8 cellular contexts compared by ENCODE assay signal in the genomic region with DNA sequence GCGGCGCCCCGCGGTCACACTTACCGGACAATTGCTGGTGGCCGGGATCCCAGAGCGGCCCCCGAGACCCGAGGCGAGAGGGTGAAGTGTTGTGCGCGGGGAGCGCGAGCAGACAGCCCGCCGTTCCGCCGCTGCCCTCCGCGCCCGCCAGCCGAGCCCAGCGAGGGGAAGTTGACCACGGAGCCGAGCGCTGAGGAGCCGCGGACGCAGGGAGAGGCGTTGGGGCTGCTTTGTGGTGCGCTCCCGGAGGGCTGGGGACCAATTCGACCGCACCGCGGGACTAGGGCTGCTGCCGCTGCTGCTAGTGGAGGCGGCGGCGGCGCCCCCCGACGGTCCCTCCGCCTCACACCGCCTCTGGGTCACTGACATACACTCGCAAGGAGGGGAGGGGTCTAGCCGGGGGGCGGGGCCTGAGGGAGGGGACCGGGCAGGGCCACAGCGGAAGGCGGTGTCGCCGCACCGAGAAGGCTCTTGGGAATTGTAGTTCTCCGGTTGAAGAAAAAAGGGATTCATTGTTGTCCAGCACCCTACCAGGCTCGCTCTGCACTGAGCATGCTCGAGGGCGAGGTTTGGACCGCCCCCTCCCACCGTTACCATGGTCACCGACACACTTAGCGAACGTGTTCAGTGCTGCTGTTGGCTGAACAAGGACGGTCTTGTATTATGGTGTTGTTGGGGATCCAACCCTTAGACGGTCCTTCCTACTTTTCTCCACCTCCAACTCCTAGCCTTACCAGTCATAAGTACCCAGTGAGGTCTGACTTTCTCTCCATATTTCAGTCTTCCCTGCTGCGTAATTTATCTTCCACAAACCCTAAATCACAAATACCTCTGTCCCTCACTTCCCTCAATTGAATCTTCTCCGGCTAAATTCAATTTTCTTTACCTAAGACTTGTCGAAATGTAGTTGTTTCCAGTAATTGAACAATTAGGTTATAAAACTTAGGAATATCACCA. TPM values are rescaled to one million over a fixed set of nuclear protein-coding genes. Genes with fewer than 3 reads are reported as not detected.
DNase-seq lines count a peak whose midpoint lies in the region; ATAC-seq and TF ChIP-seq lines count a peak whose summit lies in the region.

A gene with protein sequence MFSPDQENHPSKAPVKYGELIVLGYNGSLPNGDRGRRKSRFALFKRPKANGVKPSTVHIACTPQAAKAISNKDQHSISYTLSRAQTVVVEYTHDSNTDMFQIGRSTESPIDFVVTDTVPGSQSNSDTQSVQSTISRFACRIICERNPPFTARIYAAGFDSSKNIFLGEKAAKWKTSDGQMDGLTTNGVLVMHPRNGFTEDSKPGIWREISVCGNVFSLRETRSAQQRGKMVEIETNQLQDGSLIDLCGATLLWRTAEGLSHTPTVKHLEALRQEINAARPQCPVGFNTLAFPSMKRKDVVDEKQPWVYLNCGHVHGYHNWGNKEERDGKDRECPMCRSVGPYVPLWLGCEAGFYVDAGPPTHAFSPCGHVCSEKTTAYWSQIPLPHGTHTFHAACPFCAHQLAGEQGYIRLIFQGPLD (minus strand): TSS at position 364 of the 957 bp plus-strand sequence. CDS start 36,110 bp downstream, outside the sequence.

- H3K9ac ChIP-seq in DND-41 (ENCODE audit: low read depth, low read length) (peak within 1 kb of the TSS; percentile 86), KMS-11 (peak within 1 kb of the TSS; percentile 81)

- TF ChIP-seq EP300 in esophagus muscularis mucosa (IDR thresholded peaks at IDR 0.05), result no peak

- H3K79me2 ChIP-seq in DND-41 (ENCODE audit: insufficient read depth, low read length) (peaks cover 12% of the 10 kb centered on the region), KMS-11 (ENCODE audit: insufficient read depth, low read depth) (peaks cover 43% of the 10 kb centered on the region)

- H3K4me1 Mint-ChIP-seq in activated T-cell treated with anti-CD3 and anti-CD28 coated beads, Interleukin-2, amount 50 U/mL, for 4 hours (ENCODE audit: low read depth), result peaks cover 24% of the 10 kb centered on the region

- H3K4me1 ChIP-seq in DND-41 (ENCODE audit: insufficient read depth, low read length) (peaks cover 35% of the 10 kb centered on the region), KMS-11 (ENCODE audit: low read depth, poor library complexity, severe bottlenecking) (peaks cover 31% of the 10 kb centered on the region), Panc1 (ENCODE audit: control insufficient read depth, insufficient read depth, low read length) (peaks cover 16% of the 10 kb centered on the region), esophagus muscularis mucosa (peaks cover 18 to 36% (median 34%) of the 10 kb centered on the region in 4 donors)

- H3K4me3 Mint-ChIP-seq in activated T-cell treated with anti-CD3 and anti-CD28 coated beads, Interleukin-2, amount 50 U/mL, for 4 hours, result peak within 1 kb of the TSS; percentile 93

- no peaks in the 10 kb centered on the region for H3K27me3 ChIP-seq in DND-41 (ENCODE audit: insufficient read depth, low read length, poor library complexity)
- no peaks in the 10 kb centered on the region for H3K27me3 ChIP-seq in KMS-11 (ENCODE audit: insufficient read depth, low read depth)
- no peaks in the 10 kb centered on the region; the same call in 1 of the 2 replicates for H3K27me3 ChIP-seq in Panc1 (ENCODE audit: control insufficient read depth, insufficient read depth, low read length)
- H3K27me3 ChIP-seq in esophagus muscularis mucosa, result no peaks in the 10 kb centered on the region

- no peaks in the 10 kb centered on the region for H3K9me3 ChIP-seq in DND-41 (ENCODE audit: insufficient read depth, low read length, severe bottlenecking)
- H3K9me3 ChIP-seq in Panc1 (ENCODE audit: control insufficient read depth, insufficient read depth, low read depth, low read length), result no peaks in the 10 kb centered on the region
- no peaks in the 10 kb centered on the region for H3K9me3 ChIP-seq in esophagus muscularis mucosa

- H2AFZ ChIP-seq in DND-41 (ENCODE audit: low read depth, low read length) (peak within 1 kb of the TSS; percentile 93), KMS-11 (ENCODE audit: low read depth) (peak within 1 kb of the TSS; percentile 71)

- in situ Hi-C loops in Panc1 (cut with HindIII; ENCODE audit: low pct_unique_long_range_greater_than_20kb, low sequenced_read_pairs), result no loop called here

- H3K4me3 ChIP-seq in DND-41 (ENCODE audit: low read depth in 1 of 2, low read length in 2 of 2) (peak within 1 kb of the TSS; percentile 49 to 94; a peak in 3 of 4 replicates), KMS-11 (IDR thresholded peaks at IDR 0.05; ENCODE audit: insufficient read depth, low read depth, low read length) (peak within 1 kb of the TSS; percentile 56), Panc1 (ENCODE audit: low read depth in 2 of 2, low read length in 2 of 2) (peak within 1 kb of the TSS; percentile 76 to 85), esophagus muscularis mucosa (peak within 1 kb of the TSS; percentile 68 to 100 (median 96))

- 20% methylated on average over 14 of the region's 68 CpGs for WGBS in esophagus muscularis mucosa

- no peaks in the 10 kb centered on the region for H3K27me3 Mint-ChIP-seq in activated T-cell treated with anti-CD3 and anti-CD28 coated beads, Interleukin-2, amount 50 U/mL, for 4 hours (ENCODE audit: low read depth)

- H3K36me3 ChIP-seq in DND-41 (ENCODE audit: insufficient read depth, low read length) (no peaks in the 10 kb centered on the region), KMS-11 (ENCODE audit: insufficient read depth) (no peaks in the 10 kb centered on the region), Panc1 (ENCODE audit: control insufficient read depth, insufficient read depth, low read length) (no peaks in the 10 kb centered on the region), esophagus muscularis mucosa (no peaks in the 10 kb centered on the region)

- peak within 1 kb of the TSS; percentile 76 for H3K27ac ChIP-seq in DND-41 (ENCODE audit: low read length)
- H3K27ac ChIP-seq in KMS-11, result peak within 1 kb of the TSS; percentile 76
- H3K27ac ChIP-seq in Panc1 (ENCODE audit: low read length), result peak within 1 kb of the TSS; percentile 82
- H3K27ac ChIP-seq in esophagus muscularis mucosa (replicated peaks in 1 of 4), result peak within 1 kb of the TSS; percentile 92 to 99 (median 98)

- H4K20me1 ChIP-seq in DND-41 (ENCODE audit: insufficient read depth, low read length) (no peaks in the 10 kb centered on the region), KMS-11 (ENCODE audit: insufficient read depth) (no peaks in the 10 kb centered on the region)

- TF ChIP-seq CTCF in DND-41 (IDR thresholded peaks at IDR 0.05; ENCODE audit: borderline replicate concordance, extremely low read depth, low read length, poor library complexity, severe bottlenecking), result peak; percentile 48
- TF ChIP-seq CTCF in KMS-11 (conservative IDR thresholded peaks at IDR 0.05; ENCODE audit: low read depth, low read length), result peak; percentile 36
- peak; percentile 65 for TF ChIP-seq CTCF in Panc1 (IDR thresholded peaks at IDR 0.05)
- TF ChIP-seq CTCF in esophagus muscularis mucosa (IDR thresholded peaks at IDR 0.05), result peak in 2 of 3 experiments; percentile 6 to 30

- peak; percentile 94 for TF ChIP-seq POLR2A in esophagus muscularis mucosa (IDR thresholded peaks at IDR 0.05; ENCODE audit: low read depth)

- CTCF ChIA-PET in Panc1 (lab: Charles Lee), result no interaction called here

- H3K9me3 Mint-ChIP-seq in activated T-cell treated with anti-CD3 and anti-CD28 coated beads, Interleukin-2, amount 50 U/mL, for 4 hours, result no peaks in the 10 kb centered on the region

- no TSS peak for BruUV-seq in Panc1 (replicated peaks; lab: Mats Ljungman, UMichigan)

- peak; percentile 96 for DNase-seq in DND-41
- DNase-seq in Panc1 (ENCODE audit: low read depth, low spot score), result peak; percentile 79
- DNase-seq in activated T-cell treated with anti-CD3 and anti-CD28 coated beads, Interleukin-2, amount 50 U/mL, for 4 hours, result peak; percentile 91
- DNase-seq in esophagus muscularis mucosa (ENCODE audit: extremely low spot score), result peak; percentile 99
- DNase-seq in myocyte (ENCODE audit: low read depth), result peak; percentile 95
- DNase-seq in stimulated activated CD8-positive, alpha-beta memory T cell treated with anti-CD3 and anti-CD28 coated beads, Interleukin-7, amount 100 ng/mL, for 48 hours (ENCODE audit: extremely low read depth in 1 of 2, low read depth in 1 of 2), result peak; percentile 82 to 91

- ATAC-seq in DND-41 (ENCODE audit: insufficient read depth, low read depth) (peak; percentile 91), GM21737 (IDR thresholded peaks at IDR 0.05; ENCODE audit: unreplicated experiment) (peak; percentile 80), Panc1 (peak; percentile 98)
- peak; percentile 92 to 93 for ATAC-seq in activated T-cell treated with anti-CD3 and anti-CD28 coated beads, Interleukin-2, amount 50 U/mL, for 4 hours

- peak within 1 kb of the TSS; percentile 95 for H3K4me2 ChIP-seq in DND-41 (ENCODE audit: insufficient read depth, low read length)
- H3K4me2 ChIP-seq in KMS-11, result peak within 1 kb of the TSS; percentile 95

- peaks cover 18% of the 10 kb centered on the region for H3K36me3 Mint-ChIP-seq in activated T-cell treated with anti-CD3 and anti-CD28 coated beads, Interleukin-2, amount 50 U/mL, for 4 hours (ENCODE audit: insufficient read depth)

- intact Hi-C loops in Panc1 (cut with micrococcal nuclease; ENCODE audit: unreplicated experiment) (no loop called here), esophagus muscularis mucosa (cut with DNase I) (loop anchor here (5.0 to 10.0 kb wide), 2 partner anchors 60 to 83 kb away; no protein-coding TSS in a partner anchor)

- POLR2A ChIA-PET in Panc1 (lab: Charles Lee), result no interaction called here

RNA-seq across cellular contexts. Expression of the gene that starts here (rescaled TPM):
- 6.7 TPM for total RNA-seq in Panc1 (2021; ENCODE audit: unreplicated experiment)
- polyA plus RNA-seq in Panc1 (2012; ENCODE audit: insufficient read length), result 3.8 TPM
- total RNA-seq in activated T-cell treated with anti-CD3 and anti-CD28 coated beads, Interleukin-2, amount 50 U/mL, for 4 hours, result 10 to 100 TPM; 49.0 to 71.8 (median 68.1) TPM
- 10 to 100 TPM; 13.7 to 31.1 (median 19.7) TPM for total RNA-seq in esophagus muscularis mucosa
- total RNA-seq in myocyte, result 3.3 and 4.4 TPM in 2 replicates
- polyA plus RNA-seq in myocyte (2012), result 1.6 TPM

Comparison
In these comparisons a context has a peak if more than half of its experiments do, and no peak if none do; other contexts are left out.
1. Peak in every context shown above with its lines: DNase-seq, ATAC-seq, H3K4me3 ChIP-seq and H3K27ac ChIP-seq.